ENCODE assay signal across 15 cellular contexts in the genomic region with DNA sequence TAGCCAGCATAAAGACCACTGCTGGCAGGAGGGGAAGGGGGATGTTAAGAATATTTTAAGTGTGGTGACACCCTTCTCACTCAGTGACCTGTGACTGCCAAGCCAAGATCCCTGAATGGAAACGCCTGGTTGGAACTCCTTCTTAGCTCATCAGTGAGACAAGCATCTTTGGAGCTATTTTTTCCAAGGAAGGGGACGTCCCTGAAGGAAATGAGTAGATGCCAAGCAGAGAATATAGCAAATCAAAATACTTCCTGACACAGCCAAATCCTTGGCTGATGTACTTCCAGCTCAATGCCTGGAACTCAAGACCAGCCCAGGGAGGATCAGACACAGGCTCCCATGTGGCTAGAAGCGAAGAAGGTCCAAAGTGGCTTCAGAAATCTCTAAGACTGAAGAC.
DNase-seq lines count a peak whose midpoint lies in the region; ATAC-seq and TF ChIP-seq lines count a peak whose summit lies in the region.
"Had no signal": no experiment of that assay in that cellular context is flagged by ENCODE, and none has a peak within 500 bp of the region (broad histone marks: within the 10 kb centered on the region; RNA-seq: fewer than 3 reads in every experiment).

No MANE protein-coding gene starts in this region.

- no peak for TF ChIP-seq CTCF in ascending aorta (IDR thresholded peaks at IDR 0.05)
- no peak for TF ChIP-seq CTCF in testis (IDR thresholded peaks at IDR 0.05)

- H3K4me3 ChIP-seq in ascending aorta, result peak overlapping the region in 1 of 2 donors; percentile 28
- no peak overlapping the region for H3K4me3 ChIP-seq in mucosa of stomach (ENCODE audit: low read length)
- H3K4me3 ChIP-seq in testis, result no peak overlapping the region

- no peaks in the 10 kb centered on the region for H3K27me3 Mint-ChIP-seq in activated T-cell treated with anti-CD3 and anti-CD28 coated beads, Interleukin-2, amount 50 U/mL, for 24 hours

- peak in 1 of 2 donors; percentile 84 for DNase-seq in ascending aorta (ENCODE audit: low spot score in 2 of 2)
- no peak for DNase-seq in Right ventricle myocardium superior
- DNase-seq in testis, result no peak
- no peak for DNase-seq in activated T-cell treated with anti-CD3 and anti-CD28 coated beads, Interleukin-2, amount 50 U/mL, for 24 hours
- no peak for DNase-seq in epidermal melanocyte (ENCODE audit: insufficient read length, low spot score)
- no peak for DNase-seq in NCI-H446 treated with DMSO at 0.1 percent for 48 hours (lab: John Stamatoyannopoulos, UW)
- DNase-seq: activated CD4-positive, alpha-beta T cell treated with anti-CD3 and anti-CD28 coated beads, Interleukin-2, amount 50 U/mL, for 48 hours; AML-193; erythroblast; Karpas-422; NCI-H187; NCI-H82 had no signal

- H3K4me3 Mint-ChIP-seq in activated T-cell treated with anti-CD3 and anti-CD28 coated beads, Interleukin-2, amount 50 U/mL, for 24 hours, result no peak overlapping the region
- H3K4me3 Mint-ChIP-seq: natural killer cell treated with Interleukin-12 subunit alpha and Interleukin-12 subunit beta and Interleukin-15 and Interleukin-18, amount 100 ng/mL, for 72 hours had no signal

- H3K27ac Mint-ChIP-seq in activated T-cell treated with anti-CD3 and anti-CD28 coated beads, Interleukin-2, amount 50 U/mL, for 24 hours, result no peak overlapping the region
- H3K27ac Mint-ChIP-seq: natural killer cell treated with Interleukin-12 subunit alpha and Interleukin-12 subunit beta and Interleukin-15 and Interleukin-18, amount 100 ng/mL, for 72 hours had no signal

- peak; percentile 5 for ATAC-seq in Right ventricle myocardium superior (ENCODE audit: poor library complexity)
- ATAC-seq in HG02610 (IDR thresholded peaks at IDR 0.05; ENCODE audit: unreplicated experiment), result no peak
- ATAC-seq: natural killer cell treated with Interleukin-12 subunit alpha and Interleukin-12 subunit beta and Interleukin-15 and Interleukin-18, amount 100 ng/mL, for 72 hours had no signal

- peak overlapping the region; percentile 2 for H3K9ac ChIP-seq in mucosa of stomach (ENCODE audit: low read length)

- H3K9me3 Mint-ChIP-seq in activated T-cell treated with anti-CD3 and anti-CD28 coated beads, Interleukin-2, amount 50 U/mL, for 24 hours, result no peaks in the 10 kb centered on the region
- H3K9me3 Mint-ChIP-seq: natural killer cell treated with Interleukin-12 subunit alpha and Interleukin-12 subunit beta and Interleukin-15 and Interleukin-18, amount 100 ng/mL, for 72 hours had no signal

- H3K27ac ChIP-seq in ascending aorta (peak overlapping the region; percentile 95 to 96), testis (peak overlapping the region; percentile 78 to 89)

- H3K36me3 Mint-ChIP-seq in activated T-cell treated with anti-CD3 and anti-CD28 coated beads, Interleukin-2, amount 50 U/mL, for 24 hours (ENCODE audit: low read depth), result no peaks in the 10 kb centered on the region
- H3K36me3 Mint-ChIP-seq: natural killer cell treated with Interleukin-12 subunit alpha and Interleukin-12 subunit beta and Interleukin-15 and Interleukin-18, amount 100 ng/mL, for 72 hours had no signal

- H3K36me3 ChIP-seq in ascending aorta (peaks cover 8 to 25% of the 10 kb centered on the region in 2 donors), mucosa of stomach (ENCODE audit: control insufficient read depth, insufficient read depth, low read length) (no peaks in the 10 kb centered on the region), testis (ENCODE audit: low read depth, missing control alignments) (no peaks in the 10 kb centered on the region)

- peaks cover 4% of the 10 kb centered on the region for H3K4me1 Mint-ChIP-seq in activated T-cell treated with anti-CD3 and anti-CD28 coated beads, Interleukin-2, amount 50 U/mL, for 24 hours (ENCODE audit: low read depth)

- 57 to 69% methylated on average over 3 of the region's 3 CpGs for WGBS in testis, 2 donors

- H3K9me3 ChIP-seq in ascending aorta (no peaks in the 10 kb centered on the region), mucosa of stomach (ENCODE audit: control insufficient read depth, low read length) (no peaks in the 10 kb centered on the region), testis (no peaks in the 10 kb centered on the region)

- TF ChIP-seq POLR2A in testis (IDR thresholded peaks at IDR 0.05), result no peak

- intact Hi-C loops in ascending aorta (cut with DNase I), result loop anchor here (2.0 kb wide), 1 partner anchor 70 kb away; no protein-coding TSS in a partner anchor
- intact Hi-C loops in Right ventricle myocardium superior (cut with DNase I), result no loop called here
- intact Hi-C loops in testis (cut with DNase I; ENCODE audit: low total_unique reads), result loop anchor here (5.0 kb wide), 1 partner anchor 37 kb away; no protein-coding TSS in a partner anchor

- H3K27me3 ChIP-seq in ascending aorta, result no peaks in the 10 kb centered on the region
- H3K27me3 ChIP-seq in mucosa of stomach (ENCODE audit: control insufficient read depth, insufficient read depth, low read length), result no peaks in the 10 kb centered on the region
- H3K27me3 ChIP-seq in testis, result no peaks in the 10 kb centered on the region

- H3K4me1 ChIP-seq in ascending aorta, result peaks cover 45 to 88% of the 10 kb centered on the region in 2 donors
- peaks cover 71% of the 10 kb centered on the region for H3K4me1 ChIP-seq in mucosa of stomach (ENCODE audit: control insufficient read depth, insufficient read depth, low read length)
- H3K4me1 ChIP-seq in testis, result peaks cover 38% of the 10 kb centered on the region
